8 cellular contexts compared by ENCODE assay signal in genomic region chr20:25389858-25390537, GRCh38. TPM values are rescaled to one million over a fixed set of nuclear protein-coding genes. Genes with fewer than 3 reads are reported as not detected.
DNase-seq lines count a peak whose midpoint lies in the region; ATAC-seq and TF ChIP-seq lines count a peak whose summit lies in the region.

No MANE protein-coding gene starts in this region.

- no peak for TF ChIP-seq CTCF in AG09309 (IDR thresholded peaks at IDR 0.05; ENCODE audit: control insufficient read depth, insufficient read depth, low read depth, low read length, missing control alignments)
- no peak for TF ChIP-seq CTCF in Panc1 (IDR thresholded peaks at IDR 0.05)
- no peak for TF ChIP-seq CTCF in right atrium auricular region (IDR thresholded peaks at IDR 0.05)
- TF ChIP-seq CTCF in retinal pigment epithelial cell (conservative IDR thresholded peaks at IDR 0.05; ENCODE audit: low read depth, low read length) = no peak

- POLR2A ChIA-PET in Panc1 (lab: Charles Lee) = no interaction called here

- peaks cover 25% of the 10 kb centered on the region for H3K4me1 ChIP-seq in Panc1 (ENCODE audit: control insufficient read depth, insufficient read depth, low read length)
- H3K4me1 ChIP-seq in right atrium auricular region = peaks cover 0 to 10% of the 10 kb centered on the region in 2 donors

- CTCF ChIA-PET in Panc1 (lab: Charles Lee) = no interaction called here

- peak overlapping the region; percentile 1 for H3K27ac Mint-ChIP-seq in activated naive CD8-positive, alpha-beta T cell treated with anti-CD3 and anti-CD28 coated beads, Interleukin-2, amount 50 U/mL, for 24 hours

- intact Hi-C loops in Panc1 (cut with micrococcal nuclease; ENCODE audit: unreplicated experiment) = loop anchor here (5.0 to 10.0 kb wide), 2 partner anchors 38 to 75 kb away; no protein-coding TSS in a partner anchor

- no peaks in the 10 kb centered on the region for H3K27me3 ChIP-seq in Panc1 (ENCODE audit: control insufficient read depth, insufficient read depth, low read length)
- H3K27me3 ChIP-seq in right atrium auricular region = no peaks in the 10 kb centered on the region

- in situ Hi-C loops in Panc1 (cut with HindIII; ENCODE audit: low pct_unique_long_range_greater_than_20kb, low sequenced_read_pairs) = no loop called here

- ATAC-seq in GM19023 (IDR thresholded peaks at IDR 0.05; ENCODE audit: unreplicated experiment) (peak; percentile 29), HG03135 (IDR thresholded peaks at IDR 0.05; ENCODE audit: unreplicated experiment) (peak; percentile 30), Panc1 (peak; percentile 69)
- ATAC-seq in activated naive CD8-positive, alpha-beta T cell treated with anti-CD3 and anti-CD28 coated beads, Interleukin-2, amount 50 U/mL, for 24 hours = peak; percentile 8

- peak overlapping the region; percentile 80 for H3K4me3 Mint-ChIP-seq in activated naive CD8-positive, alpha-beta T cell treated with anti-CD3 and anti-CD28 coated beads, Interleukin-2, amount 50 U/mL, for 24 hours

- no TSS peak for BruUV-seq in Panc1 (replicated peaks; lab: Mats Ljungman, UMichigan)

- DNase-seq in AG09309 (ENCODE audit: low read depth) (no peak), Panc1 (ENCODE audit: low read depth, low spot score) (no peak), right atrium auricular region (ENCODE audit: low spot score) (no peak), retinal pigment epithelial cell (ENCODE audit: low read depth) (no peak), AML-193 (lab: John Stamatoyannopoulos, UW) (no peak)
- DNase-seq in activated naive CD8-positive, alpha-beta T cell treated with anti-CD3 and anti-CD28 coated beads, Interleukin-2, amount 50 U/mL, for 24 hours = peak; percentile 38

- peaks cover 19% of the 10 kb centered on the region for H3K4me1 Mint-ChIP-seq in activated naive CD8-positive, alpha-beta T cell treated with anti-CD3 and anti-CD28 coated beads, Interleukin-2, amount 50 U/mL, for 24 hours

- H3K9me3 ChIP-seq in Panc1 (ENCODE audit: control insufficient read depth, insufficient read depth, low read depth, low read length) = no peaks in the 10 kb centered on the region
- no peaks in the 10 kb centered on the region for H3K9me3 ChIP-seq in right atrium auricular region

- H3K27me3 Mint-ChIP-seq in activated naive CD8-positive, alpha-beta T cell treated with anti-CD3 and anti-CD28 coated beads, Interleukin-2, amount 50 U/mL, for 24 hours = no peaks in the 10 kb centered on the region

- no peaks in the 10 kb centered on the region for H3K9me3 Mint-ChIP-seq in activated naive CD8-positive, alpha-beta T cell treated with anti-CD3 and anti-CD28 coated beads, Interleukin-2, amount 50 U/mL, for 24 hours

- H3K36me3 ChIP-seq in Panc1 (ENCODE audit: control insufficient read depth, insufficient read depth, low read length) (peaks cover 2% of the 10 kb centered on the region; the same call in 1 of the 2 replicates), right atrium auricular region (no peaks in the 10 kb centered on the region)

- peak overlapping the region; percentile 88 for H3K4me3 ChIP-seq in AG09309 (ENCODE audit: control insufficient read depth, low read depth, low read length)
- peak overlapping the region; percentile 88 to 89 for H3K4me3 ChIP-seq in Panc1 (ENCODE audit: low read depth in 2 of 2, low read length in 2 of 2)
- H3K4me3 ChIP-seq in right atrium auricular region = peak overlapping the region; percentile 75 to 93
- H3K4me3 ChIP-seq in retinal pigment epithelial cell (ENCODE audit: low read length) = peak overlapping the region; percentile 81

- H3K36me3 Mint-ChIP-seq in activated naive CD8-positive, alpha-beta T cell treated with anti-CD3 and anti-CD28 coated beads, Interleukin-2, amount 50 U/mL, for 24 hours (ENCODE audit: low read depth) = peaks cover 5% of the 10 kb centered on the region

- H3K27ac ChIP-seq in Panc1 (ENCODE audit: low read length) = peak overlapping the region; percentile 86
- peak overlapping the region; percentile 87 to 88 for H3K27ac ChIP-seq in right atrium auricular region

RNA-seq across cellular contexts. Expression of gene ABHD12, which starts 0.6 kb away (rescaled TPM):
- total RNA-seq in Panc1 (2021; ENCODE audit: unreplicated experiment) (90.9 TPM), right atrium auricular region (10 to 100 TPM; 20.7 to 40.6 TPM)
- polyA plus RNA-seq in Panc1 (2012; ENCODE audit: insufficient read length) = 116 TPM

RNA-seq across cellular contexts. Expression of gene GINS1, which starts 17.5 kb away (rescaled TPM):
- total RNA-seq in Panc1 (2021; ENCODE audit: unreplicated experiment) (36.0 TPM), right atrium auricular region (under 1 TPM; 0.33 to 0.35 TPM)
- 10.0 TPM for polyA plus RNA-seq in Panc1 (2012; ENCODE audit: insufficient read length)

Comparison
In these comparisons a context has a peak if more than half of its experiments do, and no peak if none do; other contexts are left out.
1. ATAC-seq: peak in every context shown above with its lines; median percentile 69 in Panc1; 30 in HG03135; 29 in GM19023; 8 in activated naive CD8-positive, alpha-beta T cell treated with anti-CD3 and anti-CD28 coated beads, Interleukin-2, amount 50 U/mL, for 24 hours.
2. RNA of gene GINS1, which starts 17.5 kb away (total RNA-seq): 36.0 TPM in Panc1 (single experiment); 0.33 to 0.35 TPM in right atrium auricular region; every median in the first group is over 10 times any median in the second.
3. Peak in every context shown above with its lines, with median percentiles within 50 percentile points of each other: H3K4me3 ChIP-seq.